1 cellular context compared by ENCODE assay signal in genomic region chr1:244835276-244836134, GRCh38.
A peak's percentile ranks its signal among the peaks of the same experiment; 100 is the strongest.
TF ChIP-seq lines count a peak whose summit lies in the region.

COX20 (plus strand) TSS chr1:244835658; CDS start chr1:244835715, 57 bp downstream.

TF ChIP-seq in HepG2, 621 proteins besides CTCF, POLR2A, EP300 and RAD21 (continued from another document and continues in another):
- TF ChIP-seq, protein P1, sequence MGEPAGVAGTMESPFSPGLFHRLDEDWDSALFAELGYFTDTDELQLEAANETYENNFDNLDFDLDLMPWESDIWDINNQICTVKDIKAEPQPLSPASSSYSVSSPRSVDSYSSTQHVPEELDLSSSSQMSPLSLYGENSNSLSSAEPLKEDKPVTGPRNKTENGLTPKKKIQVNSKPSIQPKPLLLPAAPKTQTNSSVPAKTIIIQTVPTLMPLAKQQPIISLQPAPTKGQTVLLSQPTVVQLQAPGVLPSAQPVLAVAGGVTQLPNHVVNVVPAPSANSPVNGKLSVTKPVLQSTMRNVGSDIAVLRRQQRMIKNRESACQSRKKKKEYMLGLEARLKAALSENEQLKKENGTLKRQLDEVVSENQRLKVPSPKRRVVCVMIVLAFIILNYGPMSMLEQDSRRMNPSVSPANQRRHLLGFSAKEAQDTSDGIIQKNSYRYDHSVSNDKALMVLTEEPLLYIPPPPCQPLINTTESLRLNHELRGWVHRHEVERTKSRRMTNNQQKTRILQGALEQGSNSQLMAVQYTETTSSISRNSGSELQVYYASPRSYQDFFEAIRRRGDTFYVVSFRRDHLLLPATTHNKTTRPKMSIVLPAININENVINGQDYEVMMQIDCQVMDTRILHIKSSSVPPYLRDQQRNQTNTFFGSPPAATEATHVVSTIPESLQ (CRISPR knock-in tag; conservative IDR thresholded peaks at IDR 0.05), result 0 out of 2 replicates have a peak, but pooled peaks have one; percentile 33
- TF ChIP-seq ZNF30 (CRISPR knock-in tag; IDR thresholded peaks at IDR 0.05), result no peak
- peak; percentile 76 for TF ChIP-seq ZMYM4 (CRISPR knock-in tag; IDR thresholded peaks at IDR 0.05)
- TF ChIP-seq, protein P2, sequence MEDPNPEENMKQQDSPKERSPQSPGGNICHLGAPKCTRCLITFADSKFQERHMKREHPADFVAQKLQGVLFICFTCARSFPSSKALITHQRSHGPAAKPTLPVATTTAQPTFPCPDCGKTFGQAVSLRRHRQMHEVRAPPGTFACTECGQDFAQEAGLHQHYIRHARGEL (CRISPR knock-in tag; IDR thresholded peaks at IDR 0.05), result no peak
- TF ChIP-seq ZFP1 (CRISPR knock-in tag; IDR thresholded peaks at IDR 0.05), result peak; percentile 14; the same call in 1 of the 2 replicates
- TF ChIP-seq, protein P3, sequence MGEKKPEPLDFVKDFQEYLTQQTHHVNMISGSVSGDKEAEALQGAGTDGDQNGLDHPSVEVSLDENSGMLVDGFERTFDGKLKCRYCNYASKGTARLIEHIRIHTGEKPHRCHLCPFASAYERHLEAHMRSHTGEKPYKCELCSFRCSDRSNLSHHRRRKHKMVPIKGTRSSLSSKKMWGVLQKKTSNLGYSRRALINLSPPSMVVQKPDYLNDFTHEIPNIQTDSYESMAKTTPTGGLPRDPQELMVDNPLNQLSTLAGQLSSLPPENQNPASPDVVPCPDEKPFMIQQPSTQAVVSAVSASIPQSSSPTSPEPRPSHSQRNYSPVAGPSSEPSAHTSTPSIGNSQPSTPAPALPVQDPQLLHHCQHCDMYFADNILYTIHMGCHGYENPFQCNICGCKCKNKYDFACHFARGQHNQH (CRISPR knock-in tag; IDR thresholded peaks at IDR 0.05), result peak; percentile 67
- TF ChIP-seq ZNF580 (CRISPR knock-in tag; IDR thresholded peaks at IDR 0.05; ENCODE audit: borderline replicate concordance, low read depth), result peak; percentile 83; the same call in 1 of the 2 replicates
- peak; percentile 85 for TF ChIP-seq POLR2G (IDR thresholded peaks at IDR 0.05; ENCODE audit: low read depth, low read length)
- peak; percentile 88 for TF ChIP-seq AGO2 (optimal IDR thresholded peaks at IDR 0.05; ENCODE audit: low read depth, low read length)
- TF ChIP-seq CBX1 (IDR thresholded peaks at IDR 0.05; ENCODE audit: low read depth), result peak; percentile 32
- no peak for TF ChIP-seq CBFB (CRISPR knock-in tag; IDR thresholded peaks at IDR 0.05)
- TF ChIP-seq CHD4 (IDR thresholded peaks at IDR 0.05; ENCODE audit: borderline replicate concordance, low read length), result no peak
- 0 out of 2 replicates have a peak, but pooled peaks have one; percentile 19 for TF ChIP-seq HNRNPUL1 (IDR thresholded peaks at IDR 0.05; ENCODE audit: low read depth, low read length)
- peak; percentile 30; the same call in 1 of the 2 replicates for TF ChIP-seq GATAD1 (CRISPR knock-in tag; IDR thresholded peaks at IDR 0.05)
- peak; percentile 84; the same call in 1 of the 2 replicates for TF ChIP-seq ZSCAN31 (CRISPR knock-in tag; IDR thresholded peaks at IDR 0.05; ENCODE audit: low read depth)
- TF ChIP-seq RFXANK (CRISPR knock-in tag; IDR thresholded peaks at IDR 0.05), result no peak; the same call in 1 of the 2 replicates
- peak; percentile 39; the same call in 1 of the 2 replicates for TF ChIP-seq ZNF317 (CRISPR knock-in tag; IDR thresholded peaks at IDR 0.05)
- TF ChIP-seq KLF16 (CRISPR knock-in tag; IDR thresholded peaks at IDR 0.05), result peak in 1 of 2 experiments; percentile 68; a peak in 2 of 4 replicates
- peak; percentile 86; the same call in 1 of the 2 replicates for TF ChIP-seq SP5 (CRISPR knock-in tag; IDR thresholded peaks at IDR 0.05; ENCODE audit: borderline replicate concordance, low read depth)
- no peak for TF ChIP-seq RFX3 (CRISPR knock-in tag; IDR thresholded peaks at IDR 0.05)
- TF ChIP-seq PAF1 (CRISPR knock-in tag; IDR thresholded peaks at IDR 0.05), result 0 out of 2 replicates have a peak, but pooled peaks have one; percentile 50
- TF ChIP-seq ZNF564 (CRISPR knock-in tag; IDR thresholded peaks at IDR 0.05), result peak; percentile 92
- no peak for TF ChIP-seq ZNF609 (CRISPR knock-in tag; IDR thresholded peaks at IDR 0.05; ENCODE audit: borderline replicate concordance)
- TF ChIP-seq ZFP36L2 (CRISPR knock-in tag; IDR thresholded peaks at IDR 0.05), result no peak
- TF ChIP-seq JDP2 (CRISPR knock-in tag; IDR thresholded peaks at IDR 0.05; ENCODE audit: borderline replicate concordance), result no peak
- 0 out of 2 replicates have a peak, but pooled peaks have one; percentile 3 for TF ChIP-seq ZNF652 (CRISPR knock-in tag; IDR thresholded peaks at IDR 0.05; ENCODE audit: borderline replicate concordance, low read depth)
- TF ChIP-seq ZFP36L1 (CRISPR knock-in tag; IDR thresholded peaks at IDR 0.05), result peak; percentile 18; the same call in 1 of the 2 replicates
- peak; percentile 54 for TF ChIP-seq TEAD3 (CRISPR knock-in tag; optimal IDR thresholded peaks at IDR 0.05; ENCODE audit: borderline replicate concordance)
- no peak; the same call in 1 of the 2 replicates for TF ChIP-seq SAFB2 (CRISPR knock-in tag; IDR thresholded peaks at IDR 0.05; ENCODE audit: borderline replicate concordance, low read depth)
- TF ChIP-seq, protein P4, sequence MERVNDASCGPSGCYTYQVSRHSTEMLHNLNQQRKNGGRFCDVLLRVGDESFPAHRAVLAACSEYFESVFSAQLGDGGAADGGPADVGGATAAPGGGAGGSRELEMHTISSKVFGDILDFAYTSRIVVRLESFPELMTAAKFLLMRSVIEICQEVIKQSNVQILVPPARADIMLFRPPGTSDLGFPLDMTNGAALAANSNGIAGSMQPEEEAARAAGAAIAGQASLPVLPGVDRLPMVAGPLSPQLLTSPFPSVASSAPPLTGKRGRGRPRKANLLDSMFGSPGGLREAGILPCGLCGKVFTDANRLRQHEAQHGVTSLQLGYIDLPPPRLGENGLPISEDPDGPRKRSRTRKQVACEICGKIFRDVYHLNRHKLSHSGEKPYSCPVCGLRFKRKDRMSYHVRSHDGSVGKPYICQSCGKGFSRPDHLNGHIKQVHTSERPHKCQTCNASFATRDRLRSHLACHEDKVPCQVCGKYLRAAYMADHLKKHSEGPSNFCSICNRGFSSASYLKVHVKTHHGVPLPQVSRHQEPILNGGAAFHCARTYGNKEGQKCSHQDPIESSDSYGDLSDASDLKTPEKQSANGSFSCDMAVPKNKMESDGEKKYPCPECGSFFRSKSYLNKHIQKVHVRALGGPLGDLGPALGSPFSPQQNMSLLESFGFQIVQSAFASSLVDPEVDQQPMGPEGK (CRISPR knock-in tag; IDR thresholded peaks at IDR 0.05), result peak; percentile 96
- TF ChIP-seq ZNF501 (CRISPR knock-in tag; IDR thresholded peaks at IDR 0.05), result peak; percentile 77
- TF ChIP-seq ZNF552 (CRISPR knock-in tag; IDR thresholded peaks at IDR 0.05; ENCODE audit: borderline replicate concordance), result 0 out of 2 replicates have a peak, but pooled peaks have one; percentile 35
- peak; percentile 97 for TF ChIP-seq ZNF878 (CRISPR knock-in tag; IDR thresholded peaks at IDR 0.05)
- TF ChIP-seq, protein P5, sequence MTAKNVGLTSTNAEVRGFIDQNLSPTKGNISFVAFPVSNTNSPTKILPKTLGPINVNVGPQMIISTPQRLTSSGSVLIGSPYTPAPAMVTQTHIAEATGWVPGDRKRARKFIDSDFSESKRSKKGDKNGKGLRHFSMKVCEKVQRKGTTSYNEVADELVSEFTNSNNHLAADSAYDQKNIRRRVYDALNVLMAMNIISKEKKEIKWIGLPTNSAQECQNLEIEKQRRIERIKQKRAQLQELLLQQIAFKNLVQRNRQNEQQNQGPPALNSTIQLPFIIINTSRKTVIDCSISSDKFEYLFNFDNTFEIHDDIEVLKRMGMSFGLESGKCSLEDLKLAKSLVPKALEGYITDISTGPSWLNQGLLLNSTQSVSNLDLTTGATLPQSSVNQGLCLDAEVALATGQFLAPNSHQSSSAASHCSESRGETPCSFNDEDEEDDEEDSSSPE (CRISPR knock-in tag; IDR thresholded peaks at IDR 0.05), result peak; percentile 90
- TF ChIP-seq, protein P6, sequence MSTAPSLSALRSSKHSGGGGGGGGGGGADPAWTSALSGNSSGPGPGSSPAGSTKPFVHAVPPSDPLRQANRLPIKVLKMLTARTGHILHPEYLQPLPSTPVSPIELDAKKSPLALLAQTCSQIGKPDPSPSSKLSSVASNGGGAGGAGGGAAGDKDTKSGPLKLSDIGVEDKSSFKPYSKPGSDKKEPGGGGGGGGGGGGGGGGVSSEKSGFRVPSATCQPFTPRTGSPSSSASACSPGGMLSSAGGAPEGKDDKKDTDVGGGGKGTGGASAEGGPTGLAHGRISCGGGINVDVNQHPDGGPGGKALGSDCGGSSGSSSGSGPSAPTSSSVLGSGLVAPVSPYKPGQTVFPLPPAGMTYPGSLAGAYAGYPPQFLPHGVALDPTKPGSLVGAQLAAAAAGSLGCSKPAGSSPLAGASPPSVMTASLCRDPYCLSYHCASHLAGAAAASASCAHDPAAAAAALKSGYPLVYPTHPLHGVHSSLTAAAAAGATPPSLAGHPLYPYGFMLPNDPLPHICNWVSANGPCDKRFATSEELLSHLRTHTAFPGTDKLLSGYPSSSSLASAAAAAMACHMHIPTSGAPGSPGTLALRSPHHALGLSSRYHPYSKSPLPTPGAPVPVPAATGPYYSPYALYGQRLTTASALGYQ (CRISPR knock-in tag; IDR thresholded peaks at IDR 0.05), result peak; percentile 44; the same call in 1 of the 2 replicates
- TF ChIP-seq ZBTB3 (CRISPR knock-in tag; IDR thresholded peaks at IDR 0.05; ENCODE audit: borderline replicate concordance, low read depth), result 0 out of 2 replicates have a peak, but pooled peaks have one; percentile 16
- TF ChIP-seq FOXK1 (CRISPR knock-in tag; IDR thresholded peaks at IDR 0.05; ENCODE audit: borderline replicate concordance, low read depth), result 0 out of 2 replicates have a peak, but pooled peaks have one; percentile 26
- TF ChIP-seq ZFP36 (IDR thresholded peaks at IDR 0.05; ENCODE audit: borderline replicate concordance, low read depth, low read length, partially characterized antibody), result peak; percentile 2
- no peak for TF ChIP-seq LCORL (IDR thresholded peaks at IDR 0.05)
- TF ChIP-seq LCORL (CRISPR knock-in tag; IDR thresholded peaks at IDR 0.05), result peak; percentile 18; the same call in 1 of the 2 replicates
- TF ChIP-seq ZNF333 (CRISPR knock-in tag; IDR thresholded peaks at IDR 0.05; ENCODE audit: borderline replicate concordance), result 0 out of 2 replicates have a peak, but pooled peaks have one; percentile 36
- TF ChIP-seq ZSCAN20 (CRISPR knock-in tag; IDR thresholded peaks at IDR 0.05; ENCODE audit: borderline replicate concordance), result peak; percentile 23; the same call in 1 of the 2 replicates
- TF ChIP-seq ZNF367 (CRISPR knock-in tag; IDR thresholded peaks at IDR 0.05; ENCODE audit: borderline replicate concordance), result no peak
- peak; percentile 65; the same call in 1 of the 2 replicates for TF ChIP-seq AHR (CRISPR knock-in tag; IDR thresholded peaks at IDR 0.05)
- TF ChIP-seq ZXDC (CRISPR knock-in tag; IDR thresholded peaks at IDR 0.05), result no peak
- 0 out of 2 replicates have a peak, but pooled peaks have one; percentile 52 for TF ChIP-seq GLMP (CRISPR knock-in tag; IDR thresholded peaks at IDR 0.05; ENCODE audit: borderline replicate concordance)
